ENCODE assay signal across 8 cellular contexts in genomic region chr2:207529330-207530159, GRCh38. TPM values are rescaled to one million over a fixed set of nuclear protein-coding genes. Genes with fewer than 3 reads are reported as not detected.
DNase-seq lines count a peak whose midpoint lies in the region; ATAC-seq and TF ChIP-seq lines count a peak whose summit lies in the region.

TSS of gene CREB1 (plus strand) at chr2:207529962. CDS start at chr2:207555636, 25,674 bp downstream.

- TF ChIP-seq POLR2A in vagina (IDR thresholded peaks at IDR 0.05): peak in 1 of 2 donors; percentile 89

- no peak for TF ChIP-seq CTCF in vagina (IDR thresholded peaks at IDR 0.05)

- ATAC-seq in GM18499 (IDR thresholded peaks at IDR 0.05; ENCODE audit: insufficient read depth, unreplicated experiment) (peak; percentile 75), HG02943 (IDR thresholded peaks at IDR 0.05; ENCODE audit: low read depth, unreplicated experiment) (peak; percentile 80), right cardiac atrium (peak; percentile 98)

- DNase-seq in NCI-H187 treated with DMSO at 0.1 percent for 48 hours (lab: John Stamatoyannopoulos, UW) (peak; percentile 51), anterior cingulate cortex (lab: John Stamatoyannopoulos, UW) (peak; percentile 90 to 99 (median 98)), right cardiac atrium (peak; percentile 98 to 100 (median 100)), putamen (ENCODE audit: low spot score) (peak; percentile 97), vagina (ENCODE audit: extremely low spot score in 2 of 2) (peak; percentile 99)

- no peaks in the 10 kb centered on the region for H3K27me3 ChIP-seq in right cardiac atrium (ENCODE audit: control insufficient read depth, insufficient read depth)
- H3K27me3 ChIP-seq in vagina: no peaks in the 10 kb centered on the region

- H3K36me3 ChIP-seq in vagina: no peaks in the 10 kb centered on the region

- peak within 1 kb of the TSS; percentile 98 for H3K4me3 ChIP-seq in right cardiac atrium (ENCODE audit: low read length)
- peak within 1 kb of the TSS; percentile 72 to 80 for H3K4me3 ChIP-seq in vagina

- H3K4me1 ChIP-seq in right cardiac atrium (ENCODE audit: control insufficient read depth, insufficient read depth, low read length) (no peaks in the 10 kb centered on the region), vagina (peaks cover 46% of the 10 kb centered on the region)

- H3K27ac ChIP-seq in right cardiac atrium (ENCODE audit: low read length) (peak within 1 kb of the TSS; percentile 98), vagina (peak within 1 kb of the TSS; percentile 95)

- intact Hi-C loops in T-helper 2 cell treated with Interferon-gamma antibody and Interleukin-4, amounts not matched to agents 100 ng/mL and 5 ng/mL, for 36 hours (cut with micrococcal nuclease): loop anchor here (1.0 to 10.0 kb wide), 13 partner anchors 23 to 1445 kb away; partner anchors contain the start of genes CCNYL1, EEF1B2, FASTKD2 and INO80D
- intact Hi-C loops in right cardiac atrium (cut with DNase I): loop anchor here in 2 of 4 donors (2.0 to 5.0 kb wide), 2 partner anchors 93 to 95 kb away; partner anchors contain the start of gene METTL21A (in 1 of the 2)
- intact Hi-C loops in vagina (cut with DNase I): no loop called here

- no peaks in the 10 kb centered on the region for H3K9me3 ChIP-seq in right cardiac atrium (ENCODE audit: control insufficient read depth, low read length)
- H3K9me3 ChIP-seq in vagina: no peaks in the 10 kb centered on the region

- under 1% methylated on average over 92 of the region's 92 CpGs for WGBS in right cardiac atrium

RNA-seq across cellular contexts. Expression of gene CREB1, which starts in this region (rescaled TPM):
- total RNA-seq in T-helper 2 cell treated with Interferon-gamma antibody and Interleukin-4, amounts not matched to agents 100 ng/mL and 5 ng/mL, for 36 hours: 111 and 114 TPM in 2 replicates
- total RNA-seq in right cardiac atrium: 10 to 100 TPM; 43.4 to 59.3 (median 49.3) TPM
- polyA plus RNA-seq in right cardiac atrium: 6.2 TPM
- total RNA-seq in vagina: 27.3 TPM

Comparison
In these comparisons a context has a peak if more than half of its experiments do, and no peak if none do; other contexts are left out.
1. Peak in every context shown above with its lines: DNase-seq, ATAC-seq, H3K4me3 ChIP-seq and H3K27ac ChIP-seq.